In genomic region chr18:26415041-26415440, GRCh38 we compare ENCODE assay signal across 18 cellular contexts.
"Had no signal": no experiment of that assay in that cellular context is flagged by ENCODE, and none has a peak within 500 bp of the region (broad histone marks: within the 10 kb centered on the region; RNA-seq: fewer than 3 reads in every experiment).

No MANE protein-coding gene starts in this region.

- H3K9me3 ChIP-seq: esophagus muscularis mucosa, psoas muscle, right lobe of liver, stomach, testis had no signal

- H3K36me3 ChIP-seq: esophagus muscularis mucosa, right lobe of liver, stomach had no signal

- FAIRE-seq: islet of Langerhans had no signal

- H3K4me1 ChIP-seq: esophagus muscularis mucosa, psoas muscle, right lobe of liver, stomach, testis had no signal

- H3K4me3 ChIP-seq: coronary artery, esophagus muscularis mucosa, lung, psoas muscle, right lobe of liver, stomach, testis had no signal

- DNase-seq: activated CD4-positive, alpha-beta memory T cell treated with anti-CD3 and anti-CD28 coated beads for 36 hours; activated effector memory CD4-positive, alpha-beta T cell treated with Interleukin-2 at 50 U/mL for 16 hours; activated T-cell treated with anti-CD3 and anti-CD28 coated beads, Interleukin-2, amount 50 U/mL, for 4 hours; foreskin fibroblast; glutamatergic neuron; hypothalamus; psoas muscle; right lobe of liver; stimulated activated CD4-positive, alpha-beta T cell treated with anti-CD3 and anti-CD28 coated beads, Interleukin-1b, Interleukin-23, amount 100 ng/mL, for 48 hours; stomach; T-cell; T1000; testis had no signal

- H3K27ac ChIP-seq: coronary artery, esophagus muscularis mucosa, psoas muscle, right lobe of liver, stomach, testis, VCaP had no signal

- H3K27me3 ChIP-seq: esophagus muscularis mucosa, right lobe of liver, stomach, testis had no signal

- ATAC-seq: activated T-cell treated with anti-CD3 and anti-CD28 coated beads, Interleukin-2, amount 50 U/mL, for 4 hours; psoas muscle; right lobe of liver; T-cell had no signal
